17 cellular contexts compared by ENCODE assay signal in genomic region chr3:189507856-189508255, GRCh38.
DNase-seq lines count a peak whose midpoint lies in the region; ATAC-seq and TF ChIP-seq lines count a peak whose summit lies in the region.
"Had no signal": no experiment of that assay in that cellular context is flagged by ENCODE, and none has a peak within 500 bp of the region (broad histone marks: within the 10 kb centered on the region; RNA-seq: fewer than 3 reads in every experiment).

No MANE protein-coding gene starts in this region.

- H3K27ac ChIP-seq in uterus (peak overlapping the region; percentile 58 to 63), mesendoderm (ENCODE audit: low read depth, low read length) (no peak overlapping the region)

- H3K79me1 ChIP-seq in mesendoderm (ENCODE audit: low read length), result no peaks in the 10 kb centered on the region

- TF ChIP-seq POLR2A in uterus (IDR thresholded peaks at IDR 0.05), result no peak

- no peak for TF ChIP-seq CTCF in uterus (IDR thresholded peaks at IDR 0.05)

- H4K8ac ChIP-seq in mesendoderm (ENCODE audit: low read depth, low read length), result no peak overlapping the region

- no peak overlapping the region for H3K9ac ChIP-seq in mesendoderm (ENCODE audit: low read length)

- no peak overlapping the region for H3K4me2 ChIP-seq in mesendoderm (ENCODE audit: low read length)

- no peaks in the 10 kb centered on the region for H3K4me1 ChIP-seq in uterus
- H3K4me1 ChIP-seq in mesendoderm (ENCODE audit: control insufficient read depth, low read depth, low read length), result no peaks in the 10 kb centered on the region

- no peaks in the 10 kb centered on the region for H3K79me2 ChIP-seq in mesendoderm (ENCODE audit: control insufficient read depth, insufficient read depth, low read length)

- H3K4ac ChIP-seq in mesendoderm (ENCODE audit: low read depth, low read length), result no peak overlapping the region

- H2BK5ac ChIP-seq in mesendoderm (ENCODE audit: low read length), result no peak overlapping the region

- H3K9me3 ChIP-seq in uterus, result no peaks in the 10 kb centered on the region

- H3K4me3 ChIP-seq in uterus (no peak overlapping the region), mesendoderm (ENCODE audit: low read length) (no peak overlapping the region)
- H3K4me3 ChIP-seq: skin epidermis had no signal

- ATAC-seq in HG02642 (IDR thresholded peaks at IDR 0.05; ENCODE audit: poor library complexity, unreplicated experiment) (peak; percentile 63), HG03469 (IDR thresholded peaks at IDR 0.05; ENCODE audit: unreplicated experiment) (peak; percentile 53)
- ATAC-seq: naive thymus-derived CD4-positive, alpha-beta T cell had no signal

- H3K36me3 ChIP-seq in uterus (no peaks in the 10 kb centered on the region), mesendoderm (ENCODE audit: control insufficient read depth, insufficient read depth, low read length) (no peaks in the 10 kb centered on the region)

- no peak overlapping the region for H2AK5ac ChIP-seq in mesendoderm (ENCODE audit: low read length)

- H3K18ac ChIP-seq in mesendoderm (ENCODE audit: low read length), result no peak overlapping the region

- no peak overlapping the region for H3K56ac ChIP-seq in mesendoderm (ENCODE audit: low read length)

- H3K23ac ChIP-seq in mesendoderm (ENCODE audit: low read length), result no peak overlapping the region

- DNase-seq in SIG-M5 treated with dmso at 0.1 percent for 504 hours (lab: John Stamatoyannopoulos, UW; ENCODE audit: unreplicated experiment) (peak; percentile 24), SIG-M5 (lab: John Stamatoyannopoulos, UW) (no peak), uterus (no peak), SHP77 (lab: John Stamatoyannopoulos, UW) (no peak), CD1c-positive myeloid dendritic cell (ENCODE audit: extremely low spot score) (no peak), mesendoderm (no peak)
- DNase-seq: activated CD4-positive, alpha-beta memory T cell treated with anti-CD3 and anti-CD28 coated beads for 36 hours; activated naive CD4-positive, alpha-beta T cell; DMS 273 treated with DMSO at 0.1 percent for 48 hours; islet precursor cell; naive thymus-derived CD4-positive, alpha-beta T cell; NCI-H1092 treated with DMSO at 0.1 percent for 48 hours; NCI-H748 treated with DMSO at 0.1 percent for 48 hours; SW 1271 had no signal

- no peak overlapping the region for H2BK15ac ChIP-seq in mesendoderm (replicated peaks; ENCODE audit: low read depth)

- intact Hi-C loops in uterus (cut with DNase I; ENCODE audit: low total_unique reads), result no loop called here

- H2BK120ac ChIP-seq in mesendoderm (ENCODE audit: low read depth, low read length), result no peak overlapping the region

- no peak overlapping the region for H4K5ac ChIP-seq in mesendoderm (ENCODE audit: low read length)

- H3K27me3 ChIP-seq in uterus (no peaks in the 10 kb centered on the region), mesendoderm (ENCODE audit: insufficient read depth, low read length, poor library complexity) (no peaks in the 10 kb centered on the region)
